In the genomic region with DNA sequence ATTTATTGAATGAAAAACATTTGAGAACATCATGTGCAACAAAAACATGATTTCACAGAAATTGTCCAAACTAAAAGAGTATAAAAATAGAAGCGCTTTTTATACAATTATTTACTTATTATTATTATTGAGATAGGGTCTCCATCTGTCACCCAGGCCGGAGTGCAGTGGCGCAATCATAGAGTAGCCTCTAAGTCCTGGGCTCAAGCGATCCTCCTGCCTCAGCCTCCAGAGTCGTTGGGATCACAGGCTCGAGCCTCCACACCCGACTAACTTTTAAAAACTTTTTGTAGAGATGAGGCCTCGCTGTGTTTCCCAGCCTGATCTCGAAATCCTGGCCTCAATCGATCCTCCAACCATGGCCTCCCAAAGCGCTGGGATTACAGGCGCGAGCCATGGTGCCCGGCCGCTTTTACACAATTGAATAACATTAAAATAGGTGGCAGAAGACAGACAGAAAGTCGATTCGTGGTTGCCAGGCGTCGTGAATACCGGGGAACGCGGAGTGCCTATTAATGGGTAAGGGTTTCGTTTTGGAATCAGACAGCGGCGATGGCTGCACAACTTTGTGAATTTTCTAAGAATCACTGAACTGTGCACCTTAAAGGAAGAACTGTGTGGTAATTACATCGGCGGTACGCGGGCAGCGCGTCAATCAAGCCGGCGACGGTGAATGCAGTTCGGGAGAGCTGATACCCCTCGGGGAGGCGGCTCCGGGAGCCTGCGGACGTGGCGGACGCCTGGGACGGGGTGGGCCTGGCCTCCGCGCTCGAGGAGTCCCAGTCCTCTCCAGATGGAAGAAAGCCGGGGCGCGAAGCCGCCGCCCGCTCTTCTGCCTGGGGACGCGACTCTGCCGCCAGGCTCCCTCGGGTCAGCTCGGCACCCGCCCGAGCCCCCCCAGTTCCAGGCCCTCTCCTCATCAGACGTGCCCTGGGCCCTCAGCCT, we compare ENCODE assay signal across 8 cellular contexts. TPM values are rescaled to one million over a fixed set of nuclear protein-coding genes. Genes with fewer than 3 reads are reported as not detected.
A peak's percentile ranks its signal among the peaks of the same experiment; 100 is the strongest.
DNase-seq lines count a peak whose midpoint lies in the region; ATAC-seq and TF ChIP-seq lines count a peak whose summit lies in the region.

No MANE protein-coding gene starts in this region.

- peak overlapping the region; percentile 96 for H3K4me3 Mint-ChIP-seq in activated T-helper 2 cell treated with anti-CD3 and anti-CD28 coated beads, Interferon-gamma antibody, Interleukin-2, Interleukin-4, amounts not matched to agents 10 μg/mL and 5 μg/mL and 100 μg/mL, durations not matched to agents 14 hours and 24 hours and 36 hours (ENCODE audit: low read depth)

- ATAC-seq in GM18868 (IDR thresholded peaks at IDR 0.05; ENCODE audit: unreplicated experiment) (peak; percentile 29), HG03103 (IDR thresholded peaks at IDR 0.05; ENCODE audit: low read depth, unreplicated experiment) (peak; percentile 30), upper lobe of left lung (ENCODE audit: low FRiP score in 2 of 2) (peak; percentile 79 to 80)

- peaks cover 44% of the 10 kb centered on the region for H3K4me1 Mint-ChIP-seq in activated T-helper 2 cell treated with anti-CD3 and anti-CD28 coated beads, Interferon-gamma antibody, Interleukin-2, Interleukin-4, amounts not matched to agents 10 μg/mL and 5 μg/mL and 100 μg/mL, durations not matched to agents 14 hours and 24 hours and 36 hours (ENCODE audit: low read depth)

- H3K36me3 ChIP-seq in upper lobe of left lung = no peaks in the 10 kb centered on the region

- TF ChIP-seq EP300 in upper lobe of left lung (IDR thresholded peaks at IDR 0.05) = no peak

- H3K36me3 Mint-ChIP-seq in activated T-helper 2 cell treated with anti-CD3 and anti-CD28 coated beads, Interferon-gamma antibody, Interleukin-2, Interleukin-4, amounts not matched to agents 10 μg/mL and 5 μg/mL and 100 μg/mL, durations not matched to agents 14 hours and 24 hours and 36 hours (ENCODE audit: low read depth) = peaks cover 33% of the 10 kb centered on the region

- H3K9me3 Mint-ChIP-seq in activated T-helper 2 cell treated with anti-CD3 and anti-CD28 coated beads, Interferon-gamma antibody, Interleukin-2, Interleukin-4, amounts not matched to agents 10 μg/mL and 5 μg/mL and 100 μg/mL, durations not matched to agents 14 hours and 24 hours and 36 hours = peaks cover under 1% of the 10 kb centered on the region

- H3K27ac Mint-ChIP-seq in activated T-helper 2 cell treated with anti-CD3 and anti-CD28 coated beads, Interferon-gamma antibody, Interleukin-2, Interleukin-4, amounts not matched to agents 10 μg/mL and 5 μg/mL and 100 μg/mL, durations not matched to agents 14 hours and 24 hours and 36 hours = peak overlapping the region; percentile 86

- no peak for TF ChIP-seq POLR2A in upper lobe of left lung (IDR thresholded peaks at IDR 0.05)

- peaks cover 31 to 56% (median 38%) of the 10 kb centered on the region in 4 donors for H3K4me1 ChIP-seq in upper lobe of left lung

- intact Hi-C loops in activated T-helper 2 cell treated with anti-CD3 and anti-CD28 coated beads, Interferon-gamma antibody, Interleukin-2, Interleukin-4, amounts not matched to agents 10 μg/mL and 5 μg/mL and 100 μg/mL, durations not matched to agents 14 hours and 24 hours and 36 hours (cut with micrococcal nuclease) = loop anchor here (1.0 to 5.0 kb wide), 3 partner anchors 17 to 54 kb away; a partner anchor contains a TSS

- DNase-seq in AG09309 (ENCODE audit: low read depth) = no peak
- peak; percentile 28 for DNase-seq in NOMO-1 treated with DMSO at 0.1 percent for 48 hours (lab: John Stamatoyannopoulos, UW; ENCODE audit: unreplicated experiment)
- peak; percentile 52 for DNase-seq in activated T-helper 2 cell treated with anti-CD3 and anti-CD28 coated beads, Interferon-gamma antibody, Interleukin-2, Interleukin-4, amounts not matched to agents 10 μg/mL and 5 μg/mL and 100 μg/mL, durations not matched to agents 14 hours and 24 hours and 36 hours (ENCODE audit: low spot score)
- peak; percentile 24 to 63 for DNase-seq in foreskin fibroblast
- peak in 33 of 56 donors; percentile 35 to 73 (median 55) for DNase-seq in nucleus accumbens (lab: John Stamatoyannopoulos, UW)
- DNase-seq in upper lobe of left lung = peak; percentile 50 to 93

- TF ChIP-seq CTCF in AG09309 (IDR thresholded peaks at IDR 0.05; ENCODE audit: control insufficient read depth, insufficient read depth, low read depth, low read length, missing control alignments) = no peak
- TF ChIP-seq CTCF in foreskin fibroblast (IDR thresholded peaks at IDR 0.05; ENCODE audit: low read depth, low read length) = no peak
- TF ChIP-seq CTCF in upper lobe of left lung (IDR thresholded peaks at IDR 0.05) = no peak

- H3K4me3 ChIP-seq in AG09309 (ENCODE audit: control insufficient read depth, low read depth, low read length) (peak overlapping the region; percentile 81), foreskin fibroblast (ENCODE audit: low read depth in 1 of 2, low read length in 2 of 2) (peak overlapping the region; percentile 82 to 97), upper lobe of left lung (peak overlapping the region; percentile 64 to 94 (median 80))

- H3K27me3 ChIP-seq in upper lobe of left lung = no peaks in the 10 kb centered on the region

- no peaks in the 10 kb centered on the region for H3K9me3 ChIP-seq in upper lobe of left lung

- H3K27me3 Mint-ChIP-seq in activated T-helper 2 cell treated with anti-CD3 and anti-CD28 coated beads, Interferon-gamma antibody, Interleukin-2, Interleukin-4, amounts not matched to agents 10 μg/mL and 5 μg/mL and 100 μg/mL, durations not matched to agents 14 hours and 24 hours and 36 hours (ENCODE audit: low read depth) = peaks cover 3% of the 10 kb centered on the region

- WGBS in upper lobe of left lung, 2 donors = 8 to 12% methylated on average over 34 to 58 of the region's 60 CpGs

- peak overlapping the region; percentile 92 to 96 (median 94) for H3K27ac ChIP-seq in upper lobe of left lung

RNA-seq across cellular contexts. Expression of a gene that starts 0.8 kb away (rescaled TPM):
- 30.1 and 31.5 TPM in 2 replicates for total RNA-seq in activated T-helper 2 cell treated with anti-CD3 and anti-CD28 coated beads, Interferon-gamma antibody, Interleukin-2, Interleukin-4, amounts not matched to agents 10 μg/mL and 5 μg/mL and 100 μg/mL, durations not matched to agents 14 hours and 24 hours and 36 hours
- total RNA-seq in upper lobe of left lung = 10 to 100 TPM; 35.5 to 59.7 (median 37.5) TPM

RNA-seq across cellular contexts. Expression of a gene that starts 53.4 kb away (rescaled TPM):
- total RNA-seq in activated T-helper 2 cell treated with anti-CD3 and anti-CD28 coated beads, Interferon-gamma antibody, Interleukin-2, Interleukin-4, amounts not matched to agents 10 μg/mL and 5 μg/mL and 100 μg/mL, durations not matched to agents 14 hours and 24 hours and 36 hours = 112 and 118 TPM in 2 replicates
- 100 to 1,000 TPM in 3 of 6 donors, 10 to 100 TPM in 3; 63.4 to 179 (median 109) TPM for total RNA-seq in upper lobe of left lung

Comparison
In these comparisons a context has a peak if more than half of its experiments do, and no peak if none do; other contexts are left out.
1. ATAC-seq: peak in every context shown above with its lines; median percentile 80 in upper lobe of left lung; 30 in HG03103; 29 in GM18868.